30 cellular contexts compared by ENCODE assay signal in genomic region chr10:126109893-126110292, GRCh38.
"Had no signal": no experiment of that assay in that cellular context is flagged by ENCODE, and none has a peak within 500 bp of the region (broad histone marks: within the 10 kb centered on the region; RNA-seq: fewer than 3 reads in every experiment).

No MANE protein-coding gene starts in this region.

- H3K27ac ChIP-seq: foreskin keratinocyte, left ventricle myocardium inferior, sigmoid colon, stomach, thyroid gland, upper lobe of right lung had no signal

- H3K36me3 ChIP-seq: left ventricle myocardium inferior, ovary, sigmoid colon, stomach, thyroid gland, upper lobe of right lung had no signal

- H3K9me3 Mint-ChIP-seq: activated CD4-positive, alpha-beta memory T cell treated with anti-CD3 and anti-CD28 coated beads for 36 hours; activated CD4-positive, alpha-beta T cell treated with anti-CD3 and anti-CD28 coated beads, Interleukin-2, amount 10 ng/mL, durations not matched to agents 24 days and 14 days; activated naive CD8-positive, alpha-beta T cell treated with anti-CD3 and anti-CD28 coated beads, Interleukin-2, amount 10 ng/mL, durations not matched to agents 7 days and 5 days; activated T-cell treated with anti-CD3 and anti-CD28 coated beads, Interleukin-2, amount 50 U/mL, for 24 hours; natural killer cell treated with Interleukin-12 subunit alpha and Interleukin-12 subunit beta and Interleukin-15 and Interleukin-18, amount 100 ng/mL, for 72 hours had no signal

- H3K36me3 Mint-ChIP-seq: activated CD4-positive, alpha-beta memory T cell treated with anti-CD3 and anti-CD28 coated beads for 36 hours; activated naive CD4-positive, alpha-beta T cell treated with anti-CD3 and anti-CD28 coated beads, Interleukin-2, amount 10 ng/mL, durations not matched to agents 7 days and 5 days; activated naive CD8-positive, alpha-beta T cell treated with anti-CD3 and anti-CD28 coated beads, Interleukin-2, amount 10 ng/mL, durations not matched to agents 7 days and 5 days; natural killer cell treated with Interleukin-12 subunit alpha and Interleukin-12 subunit beta and Interleukin-15 and Interleukin-18, amount 100 ng/mL, for 72 hours; stimulated activated naive B cell treated with anti-CD40 and anti-IgM and Interleukin-4, amounts not matched to agents 10 μg/mL and 1 μg/mL and 100 μg/mL, for 72 hours had no signal

- H3K27me3 Mint-ChIP-seq: activated CD4-positive, alpha-beta T cell treated with anti-CD3 and anti-CD28 coated beads, Interleukin-2, amount 10 ng/mL, durations not matched to agents 24 days and 14 days; activated naive CD4-positive, alpha-beta T cell treated with anti-CD3 and anti-CD28 coated beads, Interleukin-2, amount 10 ng/mL, durations not matched to agents 7 days and 5 days had no signal

- H3K4me1 ChIP-seq: foreskin keratinocyte, left ventricle myocardium inferior, sigmoid colon, upper lobe of right lung had no signal

- DNase-seq: activated CD4-positive, alpha-beta memory T cell treated with anti-CD3 and anti-CD28 coated beads for 36 hours; activated CD4-positive, alpha-beta T cell treated with anti-CD3 and anti-CD28 coated beads, Interleukin-2, amount 10 ng/mL, durations not matched to agents 24 days and 14 days; activated CD4-positive, CD25-positive, alpha-beta regulatory T cell treated with anti-CD3 and anti-CD28 coated beads, Interleukin-2, amount 50 U/mL, for 72 hours; activated CD8-positive, alpha-beta memory T cell treated with anti-CD3 and anti-CD28 coated beads, Interleukin-2, amount 50 U/mL, for 4 hours; activated gamma-delta T cell; activated naive CD4-positive, alpha-beta T cell treated with anti-CD3 and anti-CD28 coated beads, Interleukin-2, amount 10 ng/mL, durations not matched to agents 7 days and 5 days; activated naive CD8-positive, alpha-beta T cell treated with anti-CD3 and anti-CD28 coated beads, Interleukin-2, amount 10 ng/mL, durations not matched to agents 7 days and 5 days; activated T-cell treated with anti-CD3 and anti-CD28 coated beads, Interleukin-2, amount 50 U/mL, for 24 hours; amniotic stem cell; central memory CD4-positive, alpha-beta T cell; endodermal cell; foreskin keratinocyte; left ventricle myocardium inferior; mucosa of descending colon; ovary; sigmoid colon; stimulated activated CD4-positive, alpha-beta T cell treated with anti-CD3 and anti-CD28 coated beads, Interleukin-15, amount 100 ng/mL, for 24 hours; stimulated activated CD4-positive, alpha-beta T cell treated with anti-CD3 and anti-CD28 coated beads, Interleukin-2, amount 100 ng/mL, for 24 hours; stimulated activated naive B cell treated with anti-CD40 and anti-IgM and Interleukin-4, amounts not matched to agents 10 μg/mL and 1 μg/mL and 100 μg/mL, for 72 hours; stomach; T1000; thyroid gland; upper lobe of right lung had no signal

- ATAC-seq: esophagus mucosa; foreskin keratinocyte; mucosa of descending colon; natural killer cell treated with Interleukin-12 subunit alpha and Interleukin-12 subunit beta and Interleukin-15 and Interleukin-18, amount 100 ng/mL, for 72 hours; stimulated activated naive B cell treated with anti-CD40 and anti-IgM and Interleukin-4, amounts not matched to agents 10 μg/mL and 1 μg/mL and 100 μg/mL, for 72 hours had no signal

- H3K27ac Mint-ChIP-seq: activated CD4-positive, alpha-beta memory T cell treated with anti-CD3 and anti-CD28 coated beads for 36 hours; activated CD4-positive, alpha-beta T cell treated with anti-CD3 and anti-CD28 coated beads, Interleukin-2, amount 10 ng/mL, durations not matched to agents 24 days and 14 days; activated naive CD4-positive, alpha-beta T cell treated with anti-CD3 and anti-CD28 coated beads, Interleukin-2, amount 10 ng/mL, durations not matched to agents 7 days and 5 days; activated naive CD8-positive, alpha-beta T cell treated with anti-CD3 and anti-CD28 coated beads, Interleukin-2, amount 10 ng/mL, durations not matched to agents 7 days and 5 days; activated T-cell treated with anti-CD3 and anti-CD28 coated beads, Interleukin-2, amount 50 U/mL, for 24 hours; endodermal cell; natural killer cell treated with Interleukin-12 subunit alpha and Interleukin-12 subunit beta and Interleukin-15 and Interleukin-18, amount 100 ng/mL, for 72 hours; progenitor cell of endocrine pancreas; stimulated activated naive B cell treated with anti-CD40 and anti-IgM and Interleukin-4, amounts not matched to agents 10 μg/mL and 1 μg/mL and 100 μg/mL, for 72 hours; T-helper 1 cell treated with Interleukin-12 subunit alpha and Interleukin-12 subunit beta and Interleukin-4 antibody, amounts not matched to agents 30 μg/mL and 1 μg/mL, for 36 hours had no signal

- FAIRE-seq: astrocyte, islet of Langerhans had no signal

- H3K27me3 ChIP-seq: foreskin keratinocyte, ovary, sigmoid colon, thyroid gland, upper lobe of right lung had no signal

- H3K4me3 Mint-ChIP-seq: activated CD4-positive, alpha-beta memory T cell treated with anti-CD3 and anti-CD28 coated beads for 36 hours; activated CD4-positive, alpha-beta T cell treated with anti-CD3 and anti-CD28 coated beads, Interleukin-2, amount 10 ng/mL, durations not matched to agents 24 days and 14 days; activated naive CD4-positive, alpha-beta T cell treated with anti-CD3 and anti-CD28 coated beads, Interleukin-2, amount 10 ng/mL, durations not matched to agents 7 days and 5 days; activated naive CD8-positive, alpha-beta T cell treated with anti-CD3 and anti-CD28 coated beads, Interleukin-2, amount 10 ng/mL, durations not matched to agents 7 days and 5 days; activated T-cell treated with anti-CD3 and anti-CD28 coated beads, Interleukin-2, amount 50 U/mL, for 24 hours; endodermal cell; natural killer cell treated with Interleukin-12 subunit alpha and Interleukin-12 subunit beta and Interleukin-15 and Interleukin-18, amount 100 ng/mL, for 72 hours; stimulated activated naive B cell treated with anti-CD40 and anti-IgM and Interleukin-4, amounts not matched to agents 10 μg/mL and 1 μg/mL and 100 μg/mL, for 72 hours; T-helper 1 cell treated with Interleukin-12 subunit alpha and Interleukin-12 subunit beta and Interleukin-4 antibody, amounts not matched to agents 30 μg/mL and 1 μg/mL, for 36 hours had no signal

- H3K4me1 Mint-ChIP-seq: activated CD4-positive, alpha-beta T cell treated with anti-CD3 and anti-CD28 coated beads, Interleukin-2, amount 10 ng/mL, durations not matched to agents 24 days and 14 days; activated naive CD4-positive, alpha-beta T cell treated with anti-CD3 and anti-CD28 coated beads, Interleukin-2, amount 10 ng/mL, durations not matched to agents 7 days and 5 days; activated naive CD8-positive, alpha-beta T cell treated with anti-CD3 and anti-CD28 coated beads, Interleukin-2, amount 10 ng/mL, durations not matched to agents 7 days and 5 days had no signal

- H3K9me3 ChIP-seq: left ventricle myocardium inferior, mucosa of descending colon, ovary, sigmoid colon, stomach, thyroid gland, upper lobe of right lung had no signal

- H3K4me3 ChIP-seq: left ventricle myocardium inferior, lung, mucosa of descending colon, ovary, sigmoid colon, stomach, thyroid gland, upper lobe of right lung had no signal
